ENCODE assay signal across 9 cellular contexts in genomic region chr9:14326264-14326826, GRCh38. TPM values are rescaled to one million over a fixed set of nuclear protein-coding genes. Genes with fewer than 3 reads are reported as not detected.
DNase-seq lines count a peak whose midpoint lies in the region; ATAC-seq and TF ChIP-seq lines count a peak whose summit lies in the region.
"Had no signal": no experiment of that assay in that cellular context is flagged by ENCODE, and none has a peak within 500 bp of the region (broad histone marks: within the 10 kb centered on the region; RNA-seq: fewer than 3 reads in every experiment).

No MANE protein-coding gene starts in this region.

- H3K9me3 Mint-ChIP-seq in HFFc6, result no peaks in the 10 kb centered on the region
- H3K9me3 Mint-ChIP-seq: dendritic cell treated with granulocyte-macrophage colony-stimulating factor and Interleukin-4, amounts not matched to agents 40 ng/mL and 50 ng/mL, for 4 days had no signal

- no peaks in the 10 kb centered on the region for H3K36me3 Mint-ChIP-seq in HFFc6 (ENCODE audit: low read depth)

- H3K4me1 Mint-ChIP-seq in HFFc6 (ENCODE audit: low read depth), result peaks cover 31% of the 10 kb centered on the region

- H3K4me3 Mint-ChIP-seq in HFFc6, result no peak overlapping the region
- H3K4me3 Mint-ChIP-seq: dendritic cell treated with granulocyte-macrophage colony-stimulating factor and Interleukin-4, amounts not matched to agents 40 ng/mL and 50 ng/mL, for 4 days had no signal

- H3K4me3 ChIP-seq in right atrium auricular region, result no peak overlapping the region

- intact Hi-C loops in left cardiac atrium (cut with DNase I), result no loop called here

- H3K4me1 ChIP-seq in right atrium auricular region, result peaks cover 0 to 26% of the 10 kb centered on the region in 2 donors

- peak overlapping the region; percentile 1 for H3K27ac ChIP-seq in epithelial cell of prostate
- H3K27ac ChIP-seq in right atrium auricular region, result peak overlapping the region in 1 of 2 donors; percentile 23

- peak; percentile 94 for DNase-seq in DMS53 (lab: John Stamatoyannopoulos, UW)
- DNase-seq in HFFc6, result peak; percentile 34
- peak; percentile 97 for DNase-seq in NCI-H345 (lab: John Stamatoyannopoulos, UW)
- DNase-seq in epithelial cell of prostate (ENCODE audit: low read depth, low spot score), result peak; percentile 93
- DNase-seq in OCI-M1 (lab: John Stamatoyannopoulos, UW), result no peak
- no peak for DNase-seq in GM10248 (ENCODE audit: extremely low spot score)
- DNase-seq in right atrium auricular region (ENCODE audit: low spot score), result no peak
- no peak for DNase-seq in left cardiac atrium

- POLR2A ChIA-PET in GM10248 (lab: Yijun Ruan, JAX), result no interaction called here

- H3K27me3 Mint-ChIP-seq in HFFc6 (ENCODE audit: insufficient read depth), result peaks cover 21% of the 10 kb centered on the region

- no peaks in the 10 kb centered on the region for H3K9me3 ChIP-seq in right atrium auricular region

- H3K27me3 ChIP-seq in right atrium auricular region, result no peaks in the 10 kb centered on the region

- H3K27ac Mint-ChIP-seq in HFFc6, result no peak overlapping the region
- H3K27ac Mint-ChIP-seq: dendritic cell treated with granulocyte-macrophage colony-stimulating factor and Interleukin-4, amounts not matched to agents 40 ng/mL and 50 ng/mL, for 4 days had no signal

- TF ChIP-seq CTCF in HFFc6 (IDR thresholded peaks at IDR 0.05) (no peak), GM10248 (IDR thresholded peaks at IDR 0.05; ENCODE audit: control extremely low read depth, extremely low read depth, low read depth, missing control alignments) (no peak), right atrium auricular region (IDR thresholded peaks at IDR 0.05) (no peak)

- no peaks in the 10 kb centered on the region for H3K36me3 ChIP-seq in right atrium auricular region

- CTCF ChIA-PET in GM10248 (lab: Yijun Ruan, JAX), result no interaction called here

- no peak for ATAC-seq in left cardiac atrium

RNA-seq across cellular contexts. Expression of gene NFIB, which starts 12.4 kb away (rescaled TPM):
- total RNA-seq in HFFc6 (2021; fragmentation: NEBNext Ultra II Directional; extraction: Animal tissue kit (Norgen Biotek cat#: 25700)), result 1 to 10 TPM in 4 of 6 experiments, under 1 TPM in 2; 0.69 to 6.2 (median 4.4) TPM
- 10 to 100 TPM; 74.4 to 80.1 TPM for total RNA-seq in right atrium auricular region
- 100 to 1,000 TPM; 110 to 118 TPM for total RNA-seq in left cardiac atrium

Comparison
In these comparisons a context has a peak if more than half of its experiments do, and no peak if none do; other contexts are left out.
1. DNase-seq: peak in DMS53 (single experiment), HFFc6 (single experiment), NCI-H345 (single experiment) and epithelial cell of prostate (single experiment); none in OCI-M1 (single experiment), GM10248 (single experiment), right atrium auricular region (single experiment) and left cardiac atrium (single experiment).
2. RNA of gene NFIB, which starts 12.4 kb away (total RNA-seq): 110 to 118 TPM in left cardiac atrium and 74.4 to 80.1 TPM in right atrium auricular region; 0.69 to 6.2 TPM in HFFc6; every median in the first group is over 10 times any median in the second.